Comparison of ENCODE assay signal across 10 cellular contexts in the genomic region with DNA sequence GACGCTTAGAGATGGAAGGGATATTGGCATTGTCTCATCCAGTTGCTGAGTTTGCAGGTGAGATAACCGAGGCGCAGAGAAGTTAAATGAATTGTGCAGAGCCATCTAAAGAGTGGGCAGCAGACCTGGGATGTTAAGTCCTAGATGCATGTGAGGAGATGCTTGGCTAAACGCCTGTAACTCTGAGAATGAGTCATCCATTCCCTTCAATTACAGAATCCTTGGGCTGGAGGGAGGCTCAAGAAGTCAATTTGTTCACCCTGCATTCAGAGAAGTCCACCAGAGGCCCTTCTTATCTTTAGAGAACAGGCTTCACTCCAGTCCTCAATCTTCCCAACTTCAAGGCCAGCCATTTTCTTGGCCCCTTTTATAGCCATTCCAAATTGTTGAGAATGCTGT. TPM values are rescaled to one million over a fixed set of nuclear protein-coding genes. Genes with fewer than 3 reads are reported as not detected.
DNase-seq lines count a peak whose midpoint lies in the region; ATAC-seq and TF ChIP-seq lines count a peak whose summit lies in the region.
"Had no signal": no experiment of that assay in that cellular context is flagged by ENCODE, and none has a peak within 500 bp of the region (broad histone marks: within the 10 kb centered on the region; RNA-seq: fewer than 3 reads in every experiment).

No MANE protein-coding gene starts in this region.

- TF ChIP-seq CTCF in CD8-positive, alpha-beta T cell (IDR thresholded peaks at IDR 0.05) = no peak
- TF ChIP-seq CTCF in nephron progenitor cell (IDR thresholded peaks at IDR 0.05) (no peak), gastroesophageal sphincter (IDR thresholded peaks at IDR 0.05) (no peak)

- no peak overlapping the region for H3K4me3 ChIP-seq in CD8-positive, alpha-beta T cell (ENCODE audit: low read depth, low read length)
- no peak overlapping the region for H3K4me3 ChIP-seq in gastroesophageal sphincter

- DNase-seq in CD8-positive, alpha-beta T cell = peak in 1 of 7 experiments; percentile 40
- DNase-seq in NCI-H446 treated with DMSO at 0.1 percent for 48 hours (lab: John Stamatoyannopoulos, UW) (peak; percentile 6), dedifferentiated amniotic fluid mesenchymal stem cell (ENCODE audit: extremely low spot score) (peak; percentile 91), nephron progenitor cell (no peak), NCI-H1694 (lab: John Stamatoyannopoulos, UW) (no peak)
- DNase-seq: transverse colon had no signal

- peaks cover 16% of the 10 kb centered on the region for H3K4me1 ChIP-seq in CD8-positive, alpha-beta T cell (ENCODE audit: insufficient read depth, low read length)
- H3K4me1 ChIP-seq in gastroesophageal sphincter = peaks cover 0 to 34% (median 13%) of the 10 kb centered on the region in 3 donors

- TF ChIP-seq POLR2A in gastroesophageal sphincter (IDR thresholded peaks at IDR 0.05) = no peak

- CTCF ChIA-PET in CD8-positive, alpha-beta T cell (lab: Charles Lee) = no interaction called here

- peak overlapping the region; percentile 79 for H3K4me3 Mint-ChIP-seq in CD8-positive, alpha-beta T cell
- H3K4me3 Mint-ChIP-seq in nephron progenitor cell = peak overlapping the region; percentile 80

- POLR2A ChIA-PET in CD8-positive, alpha-beta T cell (lab: Charles Lee) = no interaction called here

- no peak overlapping the region for H3K27ac ChIP-seq in CD8-positive, alpha-beta T cell (ENCODE audit: low read depth, low read length)
- no peak overlapping the region for H3K27ac ChIP-seq in gastroesophageal sphincter
- H3K27ac ChIP-seq: transverse colon had no signal

- H3K9me3 ChIP-seq in CD8-positive, alpha-beta T cell (ENCODE audit: low read length) = no peaks in the 10 kb centered on the region
- no peaks in the 10 kb centered on the region for H3K9me3 ChIP-seq in gastroesophageal sphincter
- H3K9me3 ChIP-seq: transverse colon had no signal

- H3K27me3 Mint-ChIP-seq in CD8-positive, alpha-beta T cell (ENCODE audit: low read depth) = no peaks in the 10 kb centered on the region
- peaks cover 21% of the 10 kb centered on the region for H3K27me3 Mint-ChIP-seq in nephron progenitor cell (ENCODE audit: low read depth, poor library complexity)

- H3K36me3 Mint-ChIP-seq in CD8-positive, alpha-beta T cell = peaks cover 2% of the 10 kb centered on the region
- H3K36me3 Mint-ChIP-seq in nephron progenitor cell (ENCODE audit: low read depth) = no peaks in the 10 kb centered on the region

- TF ChIP-seq EP300 in gastroesophageal sphincter (IDR thresholded peaks at IDR 0.05) = no peak

- no peak overlapping the region for H3K27ac Mint-ChIP-seq in CD8-positive, alpha-beta T cell
- H3K27ac Mint-ChIP-seq in nephron progenitor cell = no peak overlapping the region

- H3K27me3 ChIP-seq in CD8-positive, alpha-beta T cell (ENCODE audit: insufficient read depth, low read length) = no peaks in the 10 kb centered on the region
- H3K27me3 ChIP-seq in gastroesophageal sphincter = no peaks in the 10 kb centered on the region

- H3K9me3 Mint-ChIP-seq in CD8-positive, alpha-beta T cell = no peaks in the 10 kb centered on the region
- H3K9me3 Mint-ChIP-seq in nephron progenitor cell = no peaks in the 10 kb centered on the region

- 62 to 67% methylated on average over 3 to 4 of the region's 4 CpGs for WGBS in gastroesophageal sphincter (ENCODE audit: low coverage in 1 of 2), 2 donors

- intact Hi-C loops in CD8-positive, alpha-beta T cell (cut with DNase I, micrococcal nuclease) = no loop called here

- peaks cover 26% of the 10 kb centered on the region for H3K4me1 Mint-ChIP-seq in CD8-positive, alpha-beta T cell (ENCODE audit: low read depth)
- H3K4me1 Mint-ChIP-seq in nephron progenitor cell = peaks cover 39% of the 10 kb centered on the region

- H3K36me3 ChIP-seq in CD8-positive, alpha-beta T cell (ENCODE audit: insufficient read depth, low read length) = no peaks in the 10 kb centered on the region
- H3K36me3 ChIP-seq in gastroesophageal sphincter = no peaks in the 10 kb centered on the region
- H3K36me3 ChIP-seq: transverse colon had no signal

- no peak for ATAC-seq in CD8-positive, alpha-beta T cell
- ATAC-seq in gastroesophageal sphincter (no peak), HG03457 (IDR thresholded peaks at IDR 0.05; ENCODE audit: unreplicated experiment) (no peak), GM19324 (IDR thresholded peaks at IDR 0.05; ENCODE audit: low FRiP score, unreplicated experiment) (no peak)
- ATAC-seq: Panc1 had no signal

RNA-seq across cellular contexts. Expression of a gene that starts 1.6 kb away (rescaled TPM):
- under 1 TPM; 0.81 to 0.95 TPM for total RNA-seq in CD8-positive, alpha-beta T cell
- 1 to 10 TPM; 3.8 to 8.4 (median 4.9) TPM for total RNA-seq in gastroesophageal sphincter

RNA-seq across cellular contexts. Expression of a gene that starts 18.2 kb away (rescaled TPM):
- total RNA-seq in CD8-positive, alpha-beta T cell = under 1 TPM; 0.08 to 0.14 TPM
- total RNA-seq in gastroesophageal sphincter = 1 to 10 TPM in 2 of 4 donors, under 1 TPM in 2; 0.19 to 8.3 (median 1.1) TPM

Comparison
In these comparisons a context has a peak if more than half of its experiments do, and no peak if none do; other contexts are left out.
1. DNase-seq: peak in NCI-H446 treated with DMSO at 0.1 percent for 48 hours (single experiment) and dedifferentiated amniotic fluid mesenchymal stem cell (single experiment); none in nephron progenitor cell (single experiment) and NCI-H1694 (single experiment).